Comparison of ENCODE assay signal across 8 cellular contexts in the genomic region with DNA sequence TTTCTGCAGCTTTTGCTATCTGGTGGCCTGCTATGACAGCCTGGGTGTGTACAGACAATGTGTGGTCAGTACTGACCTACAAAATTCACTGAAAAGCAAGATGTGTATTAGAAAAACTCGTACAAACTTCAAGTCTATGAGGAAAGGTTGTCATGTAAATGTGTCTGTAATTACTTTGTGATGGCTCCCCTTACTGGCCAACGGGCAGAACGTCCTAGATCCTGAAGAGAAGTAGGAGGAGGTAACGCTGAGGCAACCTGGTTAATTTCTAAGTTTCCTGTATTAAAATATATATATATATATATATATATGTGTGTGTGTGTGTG.
DNase-seq lines count a peak whose midpoint lies in the region; ATAC-seq and TF ChIP-seq lines count a peak whose summit lies in the region.

No MANE protein-coding gene starts in this region.

- no peaks in the 10 kb centered on the region for H3K4me1 ChIP-seq in ovary (ENCODE audit: insufficient read depth)

- DNase-seq in AG04450 (ENCODE audit: low read depth, low spot score) (peak; percentile 10), GM13977 (ENCODE audit: low spot score) (peak; percentile 13), NCI-H1092 (lab: John Stamatoyannopoulos, UW) (peak; percentile 16), SKM-1 (lab: John Stamatoyannopoulos, UW; ENCODE audit: unreplicated experiment) (peak; percentile 48), foreskin fibroblast (peak; percentile 34 to 76), ovary (peak; percentile 13 to 48 (median 34)), 8988T (no peak)

- intact Hi-C loops in ovary (cut with DNase I), result loop anchor here in 3 of 4 donors (1.0 to 10.0 kb wide), 2 partner anchors 294 to 297 kb away; no protein-coding TSS in a partner anchor

- H3K36me3 ChIP-seq in ovary, result no peaks in the 10 kb centered on the region

- no peak for TF ChIP-seq POLR2A in ovary (IDR thresholded peaks at IDR 0.05)

- H3K27ac ChIP-seq in AG04450 (ENCODE audit: low read depth, low read length) (no peak overlapping the region), ovary (no peak overlapping the region)

- POLR2A ChIA-PET in AG04450 (lab: Yijun Ruan, JAX), result no interaction called here

- H3K4me3 ChIP-seq in AG04450 (ENCODE audit: low read depth, low read length) (no peak overlapping the region), foreskin fibroblast (ENCODE audit: low read depth in 1 of 2, low read length in 2 of 2) (no peak overlapping the region), ovary (no peak overlapping the region)

- WGBS in ovary, 3 donors, result 1 to 2% (median 2%) methylated on average over 4 of the region's 4 CpGs

- TF ChIP-seq CTCF in AG04450 (IDR thresholded peaks at IDR 0.05; ENCODE audit: low read depth, low read length) (peak; percentile 66), GM13977 (IDR thresholded peaks at IDR 0.05; ENCODE audit: extremely low read depth, insufficient read depth, missing control alignments) (peak; percentile 48), foreskin fibroblast (IDR thresholded peaks at IDR 0.05; ENCODE audit: low read depth, low read length) (peak; percentile 62), ovary (IDR thresholded peaks at IDR 0.05) (peak in 1 of 3 donors; percentile 36)

- TF ChIP-seq EP300 in ovary (IDR thresholded peaks at IDR 0.05), result no peak

- no peaks in the 10 kb centered on the region for H3K27me3 ChIP-seq in AG04450 (ENCODE audit: control insufficient read depth, insufficient read depth, low read length)
- no peaks in the 10 kb centered on the region for H3K27me3 ChIP-seq in ovary

- H3K9me3 ChIP-seq in AG04450 (ENCODE audit: control insufficient read depth, insufficient read depth, low read length), result no peaks in the 10 kb centered on the region
- H3K9me3 ChIP-seq in ovary, result no peaks in the 10 kb centered on the region

- ATAC-seq in HG02763 (IDR thresholded peaks at IDR 0.05; ENCODE audit: unreplicated experiment), result peak; percentile 89

- in situ Hi-C loops in GM13977 (cut with MboI; ENCODE audit: low pct_unique_long_range_greater_than_20kb, low sequenced_read_pairs, unreplicated experiment), result no loop called here

- CTCF ChIA-PET in AG04450 (lab: Charles Lee), result interaction anchor here (0.8 to 1.8 kb wide), 5 partner anchors 10 to 298 kb away, joined by 3 to 8 read pairs (median 7); no protein-coding TSS in a partner anchor
